In genomic region chr1:37157634-37158033, GRCh38 we compare ENCODE assay signal across 17 cellular contexts.
DNase-seq lines count a peak whose midpoint lies in the region; ATAC-seq and TF ChIP-seq lines count a peak whose summit lies in the region.
"Had no signal": no experiment of that assay in that cellular context is flagged by ENCODE, and none has a peak within 500 bp of the region (broad histone marks: within the 10 kb centered on the region; RNA-seq: fewer than 3 reads in every experiment).

No MANE protein-coding gene starts in this region.

- H3K27ac ChIP-seq in vagina = no peak overlapping the region
- H3K27ac ChIP-seq: BLaER1 had no signal

- no peaks in the 10 kb centered on the region for H3K4me1 ChIP-seq in vagina
- H3K4me1 ChIP-seq: BLaER1 had no signal

- no peak overlapping the region for H3K4me3 ChIP-seq in vagina
- H3K4me3 ChIP-seq: BLaER1 had no signal

- ATAC-seq in left ventricle myocardium superior = no peak
- ATAC-seq: CD8-positive, alpha-beta T cell had no signal

- POLR2A ChIA-PET in HEK293T (lab: Yijun Ruan, JAX) = no interaction called here

- peak; percentile 12 for DNase-seq in cardiac septum (ENCODE audit: low spot score)
- DNase-seq in left ventricle myocardium superior = no peak
- peak; percentile 18 for DNase-seq in islet precursor cell
- DNase-seq in putamen (ENCODE audit: low spot score) = peak; percentile 61
- peak; percentile 10 to 55 for DNase-seq in vagina (ENCODE audit: extremely low spot score in 2 of 2)
- no peak for DNase-seq in DMS53 treated with DMSO at 0.1 percent for 48 hours (lab: John Stamatoyannopoulos, UW; ENCODE audit: unreplicated experiment)
- no peak for DNase-seq in HEK293T (ENCODE audit: extremely low spot score)
- DNase-seq in NK-92 treated with Interleukin-12 subunit alpha and Interleukin-12 subunit beta, amount 100 ng/mL, for 24 hours (lab: John Stamatoyannopoulos, UW) = no peak
- DNase-seq: CD8-positive, alpha-beta T cell; DND-41; NCI-H1048; NCI-H146; NCI-H2081 treated with DMSO at 0.1 percent for 48 hours; NCI-H226; NCI-H526 treated with DMSO at 0.1 percent for 48 hours; RPMI8226 had no signal

- CTCF ChIA-PET in HEK293T (lab: Yijun Ruan, JAX) = no interaction called here

- intact Hi-C loops in cardiac septum (cut with DNase I) (no loop called here), left ventricle myocardium superior (cut with micrococcal nuclease) (no loop called here), vagina (cut with DNase I) (no loop called here)

- H3K27me3 ChIP-seq in vagina = no peaks in the 10 kb centered on the region
- H3K27me3 ChIP-seq: BLaER1 had no signal

- H3K36me3 ChIP-seq in vagina = no peaks in the 10 kb centered on the region
- H3K36me3 ChIP-seq: BLaER1 had no signal

- H3K9me3 ChIP-seq in vagina = no peaks in the 10 kb centered on the region

- TF ChIP-seq POLR2A in vagina (IDR thresholded peaks at IDR 0.05) = no peak

- no peak for TF ChIP-seq CTCF in vagina (IDR thresholded peaks at IDR 0.05)

TF ChIP-seq in HEK293T, 16 proteins besides CTCF, POLR2A, EP300 and RAD21:
- TF ChIP-seq L3MBTL2 (conservative IDR thresholded peaks at IDR 0.05) = no peak
- no peak for TF ChIP-seq SUZ12 (IDR thresholded peaks at IDR 0.05)
- TF ChIP-seq FOXK2 (IDR thresholded peaks at IDR 0.05) = no peak
- no peak for TF ChIP-seq CTBP1 (IDR thresholded peaks at IDR 0.05; ENCODE audit: borderline replicate concordance)
- no peak for TF ChIP-seq NFRKB (IDR thresholded peaks at IDR 0.05)
- no peak for TF ChIP-seq PKNOX1 (IDR thresholded peaks at IDR 0.05)

Comparison
In these comparisons a context has a peak if more than half of its experiments do, and no peak if none do; other contexts are left out.
1. DNase-seq: peak in cardiac septum (single experiment), islet precursor cell (single experiment), putamen (single experiment) and vagina (2 of 2); none in left ventricle myocardium superior (single experiment), DMS53 treated with DMSO at 0.1 percent for 48 hours (single experiment), HEK293T (single experiment) and NK-92 treated with Interleukin-12 subunit alpha and Interleukin-12 subunit beta, amount 100 ng/mL, for 24 hours (single experiment).